ENCODE assay signal across 1 cellular context in the genomic region with DNA sequence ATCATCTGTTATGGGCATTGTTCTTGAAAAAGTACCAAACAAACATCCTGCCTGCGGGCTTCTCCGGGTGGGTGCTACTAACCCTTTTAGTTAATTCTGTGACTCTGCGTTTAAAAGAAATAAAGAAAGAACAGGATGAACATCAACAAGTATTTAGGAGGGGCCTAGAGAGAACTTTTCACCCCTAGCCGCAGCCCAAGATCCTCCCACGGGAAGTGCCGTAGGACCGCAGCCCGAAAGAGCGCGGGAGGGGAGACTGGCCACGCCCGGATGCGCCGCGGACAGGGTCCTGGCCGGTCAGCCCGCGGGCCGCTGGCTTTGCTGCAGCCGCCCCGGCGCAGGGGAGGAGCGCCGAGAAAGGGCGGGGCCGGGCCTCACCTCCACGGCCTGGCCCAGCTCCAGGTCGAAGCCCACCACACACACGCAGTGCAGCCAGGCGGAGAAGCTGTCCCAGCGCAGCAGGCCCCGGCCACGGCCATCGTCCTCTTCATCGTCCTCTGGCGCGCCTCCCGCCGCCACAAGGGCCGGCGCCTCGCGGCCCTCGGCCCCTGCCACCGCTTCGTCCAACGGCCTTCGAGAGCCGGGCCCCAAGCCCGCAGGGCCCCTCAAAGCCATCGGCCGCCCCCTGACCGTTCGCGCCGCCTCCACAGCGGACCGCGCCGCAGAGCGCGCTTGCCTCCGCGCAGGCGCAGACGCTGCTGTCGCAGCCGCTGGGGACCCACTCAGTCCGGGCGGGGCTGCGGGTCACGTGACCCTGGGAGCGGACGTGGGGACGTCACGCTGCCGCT.
TF ChIP-seq lines count a peak whose summit lies in the region.

A gene with protein sequence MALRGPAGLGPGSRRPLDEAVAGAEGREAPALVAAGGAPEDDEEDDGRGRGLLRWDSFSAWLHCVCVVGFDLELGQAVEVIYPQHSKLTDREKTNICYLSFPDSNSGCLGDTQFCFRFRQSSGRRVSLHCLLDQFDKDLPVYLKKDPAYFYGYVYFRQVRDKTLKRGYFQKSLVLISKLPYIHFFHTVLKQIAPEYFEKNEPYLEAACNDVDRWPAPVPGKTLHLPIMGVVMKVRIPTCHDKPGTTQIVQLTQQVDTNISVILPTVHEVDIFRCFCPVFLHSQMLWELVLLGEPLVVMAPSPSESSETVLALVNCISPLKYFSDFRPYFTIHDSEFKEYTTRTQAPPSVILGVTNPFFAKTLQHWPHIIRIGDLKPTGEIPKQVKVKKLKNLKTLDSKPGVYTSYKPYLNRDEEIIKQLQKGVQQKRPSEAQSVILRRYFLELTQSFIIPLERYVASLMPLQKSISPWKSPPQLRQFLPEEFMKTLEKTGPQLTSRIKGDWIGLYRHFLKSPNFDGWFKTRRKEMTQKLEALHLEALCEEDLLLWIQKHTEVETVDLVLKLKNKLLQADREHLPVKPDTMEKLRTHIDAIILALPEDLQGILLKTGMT (minus strand): TSS at position 674 of the 788 bp plus-strand sequence. CDS start 59 bp downstream, at position 615.

TF ChIP-seq in HepG2, 621 proteins besides CTCF, POLR2A, EP300 and RAD21 (continued from another document and continues in another):
- TF ChIP-seq ZNF230 (CRISPR knock-in tag; IDR thresholded peaks at IDR 0.05) = no peak; the same call in none of the 2 replicates
- TF ChIP-seq ZNF350 (CRISPR knock-in tag; IDR thresholded peaks at IDR 0.05; ENCODE audit: borderline replicate concordance, low read depth) = no peak
- TF ChIP-seq ZNF451 (CRISPR knock-in tag; IDR thresholded peaks at IDR 0.05) = peak; percentile 97
- TF ChIP-seq, protein P1, sequence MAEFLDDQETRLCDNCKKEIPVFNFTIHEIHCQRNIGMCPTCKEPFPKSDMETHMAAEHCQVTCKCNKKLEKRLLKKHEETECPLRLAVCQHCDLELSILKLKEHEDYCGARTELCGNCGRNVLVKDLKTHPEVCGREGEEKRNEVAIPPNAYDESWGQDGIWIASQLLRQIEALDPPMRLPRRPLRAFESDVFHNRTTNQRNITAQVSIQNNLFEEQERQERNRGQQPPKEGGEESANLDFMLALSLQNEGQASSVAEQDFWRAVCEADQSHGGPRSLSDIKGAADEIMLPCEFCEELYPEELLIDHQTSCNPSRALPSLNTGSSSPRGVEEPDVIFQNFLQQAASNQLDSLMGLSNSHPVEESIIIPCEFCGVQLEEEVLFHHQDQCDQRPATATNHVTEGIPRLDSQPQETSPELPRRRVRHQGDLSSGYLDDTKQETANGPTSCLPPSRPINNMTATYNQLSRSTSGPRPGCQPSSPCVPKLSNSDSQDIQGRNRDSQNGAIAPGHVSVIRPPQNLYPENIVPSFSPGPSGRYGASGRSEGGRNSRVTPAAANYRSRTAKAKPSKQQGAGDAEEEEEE (CRISPR knock-in tag; IDR thresholded peaks at IDR 0.05; ENCODE audit: borderline replicate concordance) = no peak
- TF ChIP-seq, protein P2, sequence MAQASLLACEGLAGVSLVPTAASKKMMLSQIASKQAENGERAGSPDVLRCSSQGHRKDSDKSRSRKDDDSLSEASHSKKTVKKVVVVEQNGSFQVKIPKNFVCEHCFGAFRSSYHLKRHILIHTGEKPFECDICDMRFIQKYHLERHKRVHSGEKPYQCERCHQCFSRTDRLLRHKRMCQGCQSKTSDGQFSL (CRISPR knock-in tag; IDR thresholded peaks at IDR 0.05) = peak; percentile 41; the same call in 1 of the 2 replicates
- no peak for TF ChIP-seq ZNF746 (CRISPR knock-in tag; IDR thresholded peaks at IDR 0.05)
- peak; percentile 93 for TF ChIP-seq ZNF766 (CRISPR knock-in tag; IDR thresholded peaks at IDR 0.05; ENCODE audit: borderline replicate concordance)
- no peak for TF ChIP-seq CCAR2 (optimal IDR thresholded peaks at IDR 0.05; ENCODE audit: low read depth, low read length)
- TF ChIP-seq, protein P3, sequence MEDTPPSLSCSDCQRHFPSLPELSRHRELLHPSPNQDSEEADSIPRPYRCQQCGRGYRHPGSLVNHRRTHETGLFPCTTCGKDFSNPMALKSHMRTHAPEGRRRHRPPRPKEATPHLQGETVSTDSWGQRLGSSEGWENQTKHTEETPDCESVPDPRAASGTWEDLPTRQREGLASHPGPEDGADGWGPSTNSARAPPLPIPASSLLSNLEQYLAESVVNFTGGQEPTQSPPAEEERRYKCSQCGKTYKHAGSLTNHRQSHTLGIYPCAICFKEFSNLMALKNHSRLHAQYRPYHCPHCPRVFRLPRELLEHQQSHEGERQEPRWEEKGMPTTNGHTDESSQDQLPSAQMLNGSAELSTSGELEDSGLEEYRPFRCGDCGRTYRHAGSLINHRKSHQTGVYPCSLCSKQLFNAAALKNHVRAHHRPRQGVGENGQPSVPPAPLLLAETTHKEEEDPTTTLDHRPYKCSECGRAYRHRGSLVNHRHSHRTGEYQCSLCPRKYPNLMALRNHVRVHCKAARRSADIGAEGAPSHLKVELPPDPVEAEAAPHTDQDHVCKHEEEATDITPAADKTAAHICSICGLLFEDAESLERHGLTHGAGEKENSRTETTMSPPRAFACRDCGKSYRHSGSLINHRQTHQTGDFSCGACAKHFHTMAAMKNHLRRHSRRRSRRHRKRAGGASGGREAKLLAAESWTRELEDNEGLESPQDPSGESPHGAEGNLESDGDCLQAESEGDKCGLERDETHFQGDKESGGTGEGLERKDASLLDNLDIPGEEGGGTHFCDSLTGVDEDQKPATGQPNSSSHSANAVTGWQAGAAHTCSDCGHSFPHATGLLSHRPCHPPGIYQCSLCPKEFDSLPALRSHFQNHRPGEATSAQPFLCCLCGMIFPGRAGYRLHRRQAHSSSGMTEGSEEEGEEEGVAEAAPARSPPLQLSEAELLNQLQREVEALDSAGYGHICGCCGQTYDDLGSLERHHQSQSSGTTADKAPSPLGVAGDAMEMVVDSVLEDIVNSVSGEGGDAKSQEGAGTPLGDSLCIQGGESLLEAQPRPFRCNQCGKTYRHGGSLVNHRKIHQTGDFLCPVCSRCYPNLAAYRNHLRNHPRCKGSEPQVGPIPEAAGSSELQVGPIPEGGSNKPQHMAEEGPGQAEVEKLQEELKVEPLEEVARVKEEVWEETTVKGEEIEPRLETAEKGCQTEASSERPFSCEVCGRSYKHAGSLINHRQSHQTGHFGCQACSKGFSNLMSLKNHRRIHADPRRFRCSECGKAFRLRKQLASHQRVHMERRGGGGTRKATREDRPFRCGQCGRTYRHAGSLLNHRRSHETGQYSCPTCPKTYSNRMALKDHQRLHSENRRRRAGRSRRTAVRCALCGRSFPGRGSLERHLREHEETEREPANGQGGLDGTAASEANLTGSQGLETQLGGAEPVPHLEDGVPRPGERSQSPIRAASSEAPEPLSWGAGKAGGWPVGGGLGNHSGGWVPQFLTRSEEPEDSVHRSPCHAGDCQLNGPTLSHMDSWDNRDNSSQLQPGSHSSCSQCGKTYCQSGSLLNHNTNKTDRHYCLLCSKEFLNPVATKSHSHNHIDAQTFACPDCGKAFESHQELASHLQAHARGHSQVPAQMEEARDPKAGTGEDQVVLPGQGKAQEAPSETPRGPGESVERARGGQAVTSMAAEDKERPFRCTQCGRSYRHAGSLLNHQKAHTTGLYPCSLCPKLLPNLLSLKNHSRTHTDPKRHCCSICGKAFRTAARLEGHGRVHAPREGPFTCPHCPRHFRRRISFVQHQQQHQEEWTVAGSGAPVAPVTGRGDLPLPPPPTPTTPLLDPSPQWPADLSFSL (CRISPR knock-in tag; IDR thresholded peaks at IDR 0.05) = no peak
- no peak for TF ChIP-seq MAFG (CRISPR knock-in tag; IDR thresholded peaks at IDR 0.05)
- TF ChIP-seq, protein P4, sequence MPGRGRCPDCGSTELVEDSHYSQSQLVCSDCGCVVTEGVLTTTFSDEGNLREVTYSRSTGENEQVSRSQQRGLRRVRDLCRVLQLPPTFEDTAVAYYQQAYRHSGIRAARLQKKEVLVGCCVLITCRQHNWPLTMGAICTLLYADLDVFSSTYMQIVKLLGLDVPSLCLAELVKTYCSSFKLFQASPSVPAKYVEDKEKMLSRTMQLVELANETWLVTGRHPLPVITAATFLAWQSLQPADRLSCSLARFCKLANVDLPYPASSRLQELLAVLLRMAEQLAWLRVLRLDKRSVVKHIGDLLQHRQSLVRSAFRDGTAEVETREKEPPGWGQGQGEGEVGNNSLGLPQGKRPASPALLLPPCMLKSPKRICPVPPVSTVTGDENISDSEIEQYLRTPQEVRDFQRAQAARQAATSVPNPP (CRISPR knock-in tag; IDR thresholded peaks at IDR 0.05) = peak; percentile 76
- TF ChIP-seq, protein P5, sequence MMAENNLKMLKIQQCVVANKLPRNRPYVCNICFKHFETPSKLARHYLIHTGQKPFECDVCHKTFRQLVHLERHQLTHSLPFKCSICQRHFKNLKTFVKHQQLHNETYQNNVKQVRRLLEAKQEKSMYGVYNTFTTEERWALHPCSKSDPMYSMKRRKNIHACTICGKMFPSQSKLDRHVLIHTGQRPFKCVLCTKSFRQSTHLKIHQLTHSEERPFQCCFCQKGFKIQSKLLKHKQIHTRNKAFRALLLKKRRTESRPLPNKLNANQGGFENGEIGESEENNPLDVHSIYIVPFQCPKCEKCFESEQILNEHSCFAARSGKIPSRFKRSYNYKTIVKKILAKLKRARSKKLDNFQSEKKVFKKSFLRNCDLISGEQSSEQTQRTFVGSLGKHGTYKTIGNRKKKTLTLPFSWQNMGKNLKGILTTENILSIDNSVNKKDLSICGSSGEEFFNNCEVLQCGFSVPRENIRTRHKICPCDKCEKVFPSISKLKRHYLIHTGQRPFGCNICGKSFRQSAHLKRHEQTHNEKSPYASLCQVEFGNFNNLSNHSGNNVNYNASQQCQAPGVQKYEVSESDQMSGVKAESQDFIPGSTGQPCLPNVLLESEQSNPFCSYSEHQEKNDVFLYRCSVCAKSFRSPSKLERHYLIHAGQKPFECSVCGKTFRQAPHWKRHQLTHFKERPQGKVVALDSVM (CRISPR knock-in tag; IDR thresholded peaks at IDR 0.05) = peak; percentile 69
- TF ChIP-seq ZNF143 (CRISPR knock-in tag; IDR thresholded peaks at IDR 0.05) = no peak
- TF ChIP-seq ZSCAN30 (CRISPR knock-in tag; IDR thresholded peaks at IDR 0.05) = no peak
- peak; percentile 96 for TF ChIP-seq EED (CRISPR knock-in tag; IDR thresholded peaks at IDR 0.05)
- TF ChIP-seq ZNF713 (CRISPR knock-in tag; IDR thresholded peaks at IDR 0.05) = no peak
- TF ChIP-seq CBX2 (IDR thresholded peaks at IDR 0.05; ENCODE audit: low read depth, low read length) = no peak
- no peak for TF ChIP-seq CBX2 (CRISPR knock-in tag; IDR thresholded peaks at IDR 0.05; ENCODE audit: low read depth)
- TF ChIP-seq ZNF615 (CRISPR knock-in tag; IDR thresholded peaks at IDR 0.05; ENCODE audit: borderline replicate concordance) = no peak
- TF ChIP-seq ZNF264 (CRISPR knock-in tag; IDR thresholded peaks at IDR 0.05) = no peak
- no peak; the same call in 1 of the 2 replicates for TF ChIP-seq BRD4 (CRISPR knock-in tag; IDR thresholded peaks at IDR 0.05)
- peak; percentile 88 for TF ChIP-seq TAF1 (CRISPR knock-in tag; IDR thresholded peaks at IDR 0.05)
- TF ChIP-seq, protein P6, sequence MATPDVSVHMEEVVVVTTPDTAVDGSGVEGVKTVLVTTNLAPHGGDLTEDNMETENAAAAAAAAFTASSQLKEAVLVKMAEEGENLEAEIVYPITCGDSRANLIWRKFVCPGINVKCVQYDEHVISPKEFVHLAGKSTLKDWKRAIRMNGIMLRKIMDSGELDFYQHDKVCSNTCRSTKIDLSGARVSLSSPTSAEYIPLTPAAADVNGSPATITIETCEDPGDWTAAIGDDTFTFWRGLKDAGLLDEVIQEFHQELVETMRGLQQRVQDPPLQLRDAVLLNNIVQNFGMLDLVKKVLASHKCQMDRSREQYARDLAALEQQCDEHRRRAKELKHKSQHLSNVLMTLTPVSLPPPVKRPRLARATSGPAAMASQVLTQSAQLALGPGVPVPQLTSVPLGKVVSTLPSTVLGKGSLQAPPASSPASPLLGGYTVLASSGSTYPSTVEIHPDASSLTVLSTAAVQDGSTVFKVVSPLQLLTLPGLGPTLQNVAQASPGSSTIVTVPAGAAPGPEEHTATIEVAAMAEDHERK (CRISPR knock-in tag; IDR thresholded peaks at IDR 0.05; ENCODE audit: low read depth) = peak; percentile 80
- 0 out of 2 replicates have a peak, but pooled peaks have one; percentile 30 for TF ChIP-seq PITX1 (CRISPR knock-in tag; IDR thresholded peaks at IDR 0.05)
- TF ChIP-seq MYNN (CRISPR knock-in tag; IDR thresholded peaks at IDR 0.05; ENCODE audit: low read depth) = peak; percentile 44; the same call in 1 of the 2 replicates
- TF ChIP-seq, protein P7, sequence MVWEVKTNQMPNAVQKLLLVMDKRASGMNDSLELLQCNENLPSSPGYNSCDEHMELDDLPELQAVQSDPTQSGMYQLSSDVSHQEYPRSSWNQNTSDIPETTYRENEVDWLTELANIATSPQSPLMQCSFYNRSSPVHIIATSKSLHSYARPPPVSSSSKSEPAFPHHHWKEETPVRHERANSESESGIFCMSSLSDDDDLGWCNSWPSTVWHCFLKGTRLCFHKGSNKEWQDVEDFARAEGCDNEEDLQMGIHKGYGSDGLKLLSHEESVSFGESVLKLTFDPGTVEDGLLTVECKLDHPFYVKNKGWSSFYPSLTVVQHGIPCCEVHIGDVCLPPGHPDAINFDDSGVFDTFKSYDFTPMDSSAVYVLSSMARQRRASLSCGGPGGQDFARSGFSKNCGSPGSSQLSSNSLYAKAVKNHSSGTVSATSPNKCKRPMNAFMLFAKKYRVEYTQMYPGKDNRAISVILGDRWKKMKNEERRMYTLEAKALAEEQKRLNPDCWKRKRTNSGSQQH (CRISPR knock-in tag; IDR thresholded peaks at IDR 0.05; ENCODE audit: low read depth) = peak; percentile 82; the same call in 1 of the 2 replicates
- TF ChIP-seq ZNF317 (CRISPR knock-in tag; IDR thresholded peaks at IDR 0.05) = no peak
- TF ChIP-seq, protein P8, sequence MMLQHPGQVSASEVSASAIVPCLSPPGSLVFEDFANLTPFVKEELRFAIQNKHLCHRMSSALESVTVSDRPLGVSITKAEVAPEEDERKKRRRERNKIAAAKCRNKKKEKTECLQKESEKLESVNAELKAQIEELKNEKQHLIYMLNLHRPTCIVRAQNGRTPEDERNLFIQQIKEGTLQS (CRISPR knock-in tag; IDR thresholded peaks at IDR 0.05) = no peak; the same call in 1 of the 2 replicates
- TF ChIP-seq, protein P9, sequence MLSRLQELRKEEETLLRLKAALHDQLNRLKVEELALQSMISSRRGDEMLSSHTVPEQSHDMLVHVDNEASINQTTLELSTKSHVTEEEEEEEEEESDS (CRISPR knock-in tag; IDR thresholded peaks at IDR 0.05; ENCODE audit: borderline replicate concordance) = no peak
- TF ChIP-seq, protein P10, sequence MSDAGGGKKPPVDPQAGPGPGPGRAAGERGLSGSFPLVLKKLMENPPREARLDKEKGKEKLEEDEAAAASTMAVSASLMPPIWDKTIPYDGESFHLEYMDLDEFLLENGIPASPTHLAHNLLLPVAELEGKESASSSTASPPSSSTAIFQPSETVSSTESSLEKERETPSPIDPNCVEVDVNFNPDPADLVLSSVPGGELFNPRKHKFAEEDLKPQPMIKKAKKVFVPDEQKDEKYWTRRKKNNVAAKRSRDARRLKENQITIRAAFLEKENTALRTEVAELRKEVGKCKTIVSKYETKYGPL (CRISPR knock-in tag; IDR thresholded peaks at IDR 0.05) = no peak
- TF ChIP-seq, protein P11, sequence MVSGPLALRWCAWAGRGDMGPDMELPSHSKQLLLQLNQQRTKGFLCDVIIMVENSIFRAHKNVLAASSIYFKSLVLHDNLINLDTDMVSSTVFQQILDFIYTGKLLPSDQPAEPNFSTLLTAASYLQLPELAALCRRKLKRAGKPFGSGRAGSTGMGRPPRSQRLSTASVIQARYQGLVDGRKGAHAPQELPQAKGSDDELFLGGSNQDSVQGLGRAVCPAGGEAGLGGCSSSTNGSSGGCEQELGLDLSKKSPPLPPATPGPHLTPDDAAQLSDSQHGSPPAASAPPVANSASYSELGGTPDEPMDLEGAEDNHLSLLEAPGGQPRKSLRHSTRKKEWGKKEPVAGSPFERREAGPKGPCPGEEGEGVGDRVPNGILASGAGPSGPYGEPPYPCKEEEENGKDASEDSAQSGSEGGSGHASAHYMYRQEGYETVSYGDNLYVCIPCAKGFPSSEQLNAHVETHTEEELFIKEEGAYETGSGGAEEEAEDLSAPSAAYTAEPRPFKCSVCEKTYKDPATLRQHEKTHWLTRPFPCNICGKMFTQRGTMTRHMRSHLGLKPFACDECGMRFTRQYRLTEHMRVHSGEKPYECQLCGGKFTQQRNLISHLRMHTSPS (CRISPR knock-in tag; IDR thresholded peaks at IDR 0.05; ENCODE audit: low read depth) = no peak
- no peak for TF ChIP-seq SMARCE1 (IDR thresholded peaks at IDR 0.05; ENCODE audit: borderline replicate concordance)
